8 cellular contexts compared by ENCODE assay signal in the genomic region with DNA sequence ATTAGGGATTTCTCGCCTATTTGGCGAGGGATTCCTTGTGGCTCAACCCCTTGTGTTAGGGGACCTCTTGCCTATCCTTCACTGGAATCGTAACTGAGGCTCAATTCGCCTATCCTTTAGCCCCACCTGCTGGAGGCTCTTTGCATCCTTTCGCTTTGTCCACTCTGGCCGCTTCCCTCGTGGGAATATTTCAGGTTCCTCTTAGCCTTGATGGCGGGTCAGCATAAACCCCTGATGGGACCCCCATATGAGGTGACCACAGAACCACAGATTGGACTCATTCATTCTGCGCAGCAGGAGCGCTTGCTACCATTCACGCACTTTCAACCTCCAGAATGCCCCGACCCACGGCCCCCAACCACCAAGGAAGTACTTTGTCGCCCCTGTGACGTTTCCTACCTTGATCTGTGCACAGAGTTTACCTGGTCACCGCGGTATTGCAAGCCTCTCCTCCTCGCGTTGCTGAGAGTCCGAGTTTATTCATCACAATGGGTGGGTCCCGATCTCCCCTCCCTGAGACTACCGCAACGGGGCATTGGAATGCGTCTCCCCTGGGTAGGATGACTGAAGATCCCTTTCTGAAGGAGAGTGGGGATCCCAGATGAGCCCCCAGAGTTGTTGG. TPM values are rescaled to one million over a fixed set of nuclear protein-coding genes. Genes with fewer than 3 reads are reported as not detected.
DNase-seq lines count a peak whose midpoint lies in the region; ATAC-seq and TF ChIP-seq lines count a peak whose summit lies in the region.

OR52N2 (plus strand) TSS at position 425 of the 622 bp plus-strand sequence. CDS start 11,412 bp downstream, outside the sequence.

- no peak within 1 kb of the TSS for H3K27ac ChIP-seq in body of pancreas
- no peak within 1 kb of the TSS for H3K27ac ChIP-seq in skin epidermis

- peaks cover 11% of the 10 kb centered on the region for H3K4me1 ChIP-seq in body of pancreas

- peak; percentile 81 for DNase-seq in GM12865 (ENCODE audit: low read depth)
- DNase-seq in HCEC 1CT = peak; percentile 64
- peak; percentile 53 for DNase-seq in MG63
- DNase-seq in T-helper 22 cell (ENCODE audit: low read depth) = peak; percentile 29
- DNase-seq in body of pancreas = peak; percentile 73 to 84 (median 78)
- no peak for DNase-seq in NCI-H2029 treated with DMSO at 0.1 percent for 48 hours (lab: John Stamatoyannopoulos, UW)

- H3K36me3 ChIP-seq in MG63 (no peaks in the 10 kb centered on the region), body of pancreas (replicated peaks in 1 of 2; ENCODE audit: insufficient read depth in 1 of 2, low read depth in 2 of 2) (no peaks in the 10 kb centered on the region)

- TF ChIP-seq CTCF in GM12865 (IDR thresholded peaks at IDR 0.05; ENCODE audit: insufficient read depth, low read depth, low read length, missing control alignments) (peak; percentile 84), body of pancreas (IDR thresholded peaks at IDR 0.05) (peak; percentile 57 to 88 (median 83))

- H3K27me3 ChIP-seq in MG63 (no peaks in the 10 kb centered on the region), body of pancreas (peaks cover 0 to 3% of the 10 kb centered on the region in 2 donors)

- 5 to 15% methylated on average over 24 of the region's 24 CpGs for WGBS in body of pancreas, 2 donors

- H3K9me3 ChIP-seq in MG63 = no peaks in the 10 kb centered on the region
- no peaks in the 10 kb centered on the region for H3K9me3 ChIP-seq in body of pancreas
- no peaks in the 10 kb centered on the region for H3K9me3 ChIP-seq in iPS-18c (ENCODE audit: control insufficient read depth, insufficient read depth, low read length)

- no peak for TF ChIP-seq POLR2A in body of pancreas (IDR thresholded peaks at IDR 0.05)

- H3K4me3 ChIP-seq in GM12865 (ENCODE audit: low read depth, low read length) (peak within 1 kb of the TSS; percentile 77), MG63 (peak within 1 kb of the TSS; percentile 52), body of pancreas (peak within 1 kb of the TSS in 1 of 2 donors; percentile 11), iPS-18c (ENCODE audit: insufficient read depth, low read depth, low read length) (peak within 1 kb of the TSS; percentile 64), skin epidermis (peak within 1 kb of the TSS; percentile 20 to 47 (median 32))

- intact Hi-C loops in body of pancreas (cut with DNase I) = loop anchor here (10.0 kb wide), 2 partner anchors 324 to 684 kb away; partner anchors contain the start of gene OR52D1

- ATAC-seq in body of pancreas = peak; percentile 92

RNA-seq across cellular contexts. Expression of gene OR52N2, which starts in this region (rescaled TPM):
- total RNA-seq in MG63 (2014; rRNA removed; shearing (Covaris generic); ENCODE audit: low replicate concordance) = not detected in 2 replicates
- total RNA-seq in body of pancreas = not detected

Comparison
In these comparisons a context has a peak if more than half of its experiments do, and no peak if none do; other contexts are left out.
1. Peak in DNase-seq and H3K4me3 ChIP-seq in MG63; RNA of the gene not detected or under 1 TPM.
2. Peak in DNase-seq and ATAC-seq in body of pancreas; RNA of the gene not detected or under 1 TPM.